In the genomic region with DNA sequence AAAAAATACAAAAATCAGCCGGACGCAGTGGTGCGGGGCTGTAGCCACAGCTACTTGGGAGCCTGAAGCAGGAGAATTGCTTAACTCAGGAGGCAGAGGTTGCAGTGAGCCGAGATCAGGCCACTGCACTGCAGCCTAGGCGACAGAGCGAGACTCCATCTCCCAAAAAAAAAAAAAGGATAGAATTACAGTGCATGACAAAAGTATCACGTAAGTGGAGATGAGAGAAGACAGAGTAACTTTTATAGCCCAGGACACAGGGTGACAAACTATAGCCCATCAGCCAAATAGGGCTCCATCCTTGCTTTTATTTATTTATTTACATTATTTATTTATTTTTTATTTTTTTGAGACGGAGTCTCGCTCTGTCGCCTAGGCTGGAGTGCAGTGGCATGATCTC, we compare ENCODE assay signal across 34 cellular contexts.
"Had no signal": no experiment of that assay in that cellular context is flagged by ENCODE, and none has a peak within 500 bp of the region (broad histone marks: within the 10 kb centered on the region; RNA-seq: fewer than 3 reads in every experiment).

No MANE protein-coding gene starts in this region.

- H3K36me3 ChIP-seq: adrenal gland, ascending aorta, brain microvascular endothelial cell, breast epithelium, cardiac muscle cell had no signal

- H3K9me3 ChIP-seq: adrenal gland, ascending aorta, body of pancreas, breast epithelium had no signal

- FAIRE-seq: astrocyte, bronchial epithelial cell had no signal

- H3K27me3 ChIP-seq: adrenal gland, ascending aorta, body of pancreas, brain microvascular endothelial cell, breast epithelium, cardiac muscle cell had no signal

- DNase-seq: activated effector memory CD4-positive, alpha-beta T cell treated with anti-CD3 and anti-CD28 coated beads, Interleukin-2, amount 50 U/mL, for 16 hours; activated effector memory CD4-positive, alpha-beta T cell treated with Interleukin-2 at 50 U/mL for 16 hours; activated gamma-delta T cell; activated gamma-delta T cell treated with Interleukin-2 at 50 U/mL for 16 hours; activated naive CD4-positive, alpha-beta T cell; activated naive CD4-positive, alpha-beta T cell treated with anti-CD3 and anti-CD28 coated beads for 36 hours; activated naive CD4-positive, alpha-beta T cell treated with anti-CD3 and anti-CD28 coated beads, Interleukin-2, amount 10 ng/mL, durations not matched to agents 7 days and 5 days; activated naive CD4-positive, alpha-beta T cell treated with anti-CD3 and anti-CD28 coated beads, Interleukin-2, amount 50 U/mL, for 16 hours; activated naive CD4-positive, alpha-beta T cell treated with Interleukin-2 at 50 U/mL for 16 hours; activated naive CD8-positive, alpha-beta T cell treated with anti-CD3 and anti-CD28 coated beads for 36 hours; activated naive CD8-positive, alpha-beta T cell treated with anti-CD3 and anti-CD28 coated beads, Interleukin-2, amount 10 ng/mL, durations not matched to agents 7 days and 5 days; activated naive CD8-positive, alpha-beta T cell treated with anti-CD3 and anti-CD28 coated beads, Interleukin-2, amount 50 U/mL, for 24 hours; activated T-cell treated with anti-CD3 and anti-CD28 coated beads, Interleukin-2, amount 50 U/mL, for 1 hour; activated T-cell treated with anti-CD3 and anti-CD28 coated beads, Interleukin-2, amount 50 U/mL, for 24 hours; activated T-cell treated with anti-CD3 and anti-CD28 coated beads, Interleukin-2, amount 50 U/mL, for 4 hours; activated T-cell treated with anti-CD3 and anti-CD28 coated beads, Interleukin-2, amount 50 U/mL, for 48 hours; activated T-cell treated with anti-CD3 and anti-CD28 coated beads, Interleukin-2, amount 50 U/mL, for 72 hours; adrenal gland; amniotic stem cell; amygdala; anterior cingulate cortex; aorta; body of pancreas; brain microvascular endothelial cell; caudate nucleus; central memory CD4-positive, alpha-beta T cell; cerebellar nuclear complex had no signal

- ATAC-seq: activated naive CD4-positive, alpha-beta T cell treated with anti-CD3 and anti-CD28 coated beads, Interleukin-2, amount 50 U/mL, for 72 hours; activated naive CD8-positive, alpha-beta T cell treated with anti-CD3 and anti-CD28 coated beads, Interleukin-2, amount 50 U/mL, for 24 hours; activated T-cell treated with anti-CD3 and anti-CD28 coated beads, Interleukin-2, amount 50 U/mL, for 4 hours; activated T-cell treated with anti-CD3 and anti-CD28 coated beads, Interleukin-2, amount 50 U/mL, for 72 hours; activated T-helper 17 cell treated with anti-CD3 and anti-CD28 coated beads, Interleukin-2, amount 50 U/mL, for 72 hours; body of pancreas had no signal

- H3K4me1 ChIP-seq: adrenal gland, ascending aorta, body of pancreas, breast epithelium had no signal

- H3K27ac ChIP-seq: adrenal gland, ascending aorta, body of pancreas, brain microvascular endothelial cell, breast epithelium, cardiac muscle cell had no signal

- H3K4me3 ChIP-seq: adrenal gland, ascending aorta, body of pancreas, breast epithelium, cardiac muscle cell had no signal
